Comparison of ENCODE assay signal across 12 cellular contexts in genomic region chr4:148735432-148736155, GRCh38.
DNase-seq lines count a peak whose midpoint lies in the region; ATAC-seq, FAIRE-seq and TF ChIP-seq lines count a peak whose summit lies in the region.
"Had no signal": no experiment of that assay in that cellular context is flagged by ENCODE, and none has a peak within 500 bp of the region (broad histone marks: within the 10 kb centered on the region; RNA-seq: fewer than 3 reads in every experiment).

No MANE protein-coding gene starts in this region.

- H3K9me3 ChIP-seq in CD4-positive, alpha-beta T cell (ENCODE audit: control insufficient read depth, low read length): no peaks in the 10 kb centered on the region
- H3K9me3 ChIP-seq: stomach had no signal

- CTCF ChIA-PET in CD4-positive, alpha-beta T cell (lab: Charles Lee): no interaction called here

- H3K9me3 Mint-ChIP-seq in progenitor cell of endocrine pancreas (ENCODE audit: low read depth): no peaks in the 10 kb centered on the region
- H3K9me3 Mint-ChIP-seq in CD4-positive, alpha-beta T cell: peaks cover 2% of the 10 kb centered on the region

- DNase-seq in stimulated activated CD4-positive, alpha-beta T cell treated with anti-CD3 and anti-CD28 coated beads, Interleukin-15, amount 100 ng/mL, for 48 hours (ENCODE audit: low read depth in 2 of 2): peak; percentile 1 to 2
- no peak for DNase-seq in stimulated activated CD4-positive, alpha-beta T cell treated with anti-CD3 and anti-CD28 coated beads, Interleukin-4, amount 100 ng/mL, for 4 hours
- DNase-seq in HT1080 (ENCODE audit: low read depth) (peak; percentile 32), urothelium cell line (ENCODE audit: low spot score) (peak; percentile 16), progenitor cell of endocrine pancreas (ENCODE audit: low spot score, unreplicated experiment) (no peak)
- no peak for DNase-seq in CD4-positive, alpha-beta T cell
- DNase-seq: aorta, midbrain, stomach had no signal

- no peaks in the 10 kb centered on the region for H3K27me3 ChIP-seq in CD4-positive, alpha-beta T cell (ENCODE audit: control insufficient read depth, insufficient read depth, low read length)
- H3K27me3 ChIP-seq: stomach had no signal

- no peak overlapping the region for H3K27ac ChIP-seq in CD4-positive, alpha-beta T cell (ENCODE audit: low read depth, low read length)
- H3K27ac ChIP-seq: stomach had no signal

- TF ChIP-seq CTCF in progenitor cell of endocrine pancreas (IDR thresholded peaks at IDR 0.05; ENCODE audit: unreplicated experiment): no peak
- TF ChIP-seq CTCF in CD4-positive, alpha-beta T cell (IDR thresholded peaks at IDR 0.05): no peak

- peaks cover 3% of the 10 kb centered on the region for H3K4me1 Mint-ChIP-seq in progenitor cell of endocrine pancreas (ENCODE audit: low read depth)
- no peaks in the 10 kb centered on the region for H3K4me1 Mint-ChIP-seq in CD4-positive, alpha-beta T cell (ENCODE audit: low read depth)

- intact Hi-C loops in CD4-positive, alpha-beta T cell (cut with DNase I, micrococcal nuclease): no loop called here

- no peaks in the 10 kb centered on the region for H3K27me3 Mint-ChIP-seq in progenitor cell of endocrine pancreas
- H3K27me3 Mint-ChIP-seq in CD4-positive, alpha-beta T cell: no peaks in the 10 kb centered on the region

- no peak overlapping the region for H3K27ac Mint-ChIP-seq in progenitor cell of endocrine pancreas
- no peak overlapping the region for H3K27ac Mint-ChIP-seq in CD4-positive, alpha-beta T cell

- peak; percentile 67 for ATAC-seq in HG02623 (IDR thresholded peaks at IDR 0.05; ENCODE audit: unreplicated experiment)
- ATAC-seq in GM18873 (IDR thresholded peaks at IDR 0.05; ENCODE audit: low FRiP score, unreplicated experiment): no peak
- ATAC-seq in CD4-positive, alpha-beta T cell (ENCODE audit: poor library complexity): no peak

- H3K4me3 Mint-ChIP-seq in progenitor cell of endocrine pancreas (ENCODE audit: low read depth): no peak overlapping the region
- H3K4me3 Mint-ChIP-seq in CD4-positive, alpha-beta T cell: no peak overlapping the region

- FAIRE-seq in urothelium cell line (lab: Jason Lieb, UNC): no peak
- FAIRE-seq: RCC 7860 had no signal

- POLR2A ChIA-PET in CD4-positive, alpha-beta T cell (lab: Charles Lee): no interaction called here

- no peaks in the 10 kb centered on the region for H3K36me3 Mint-ChIP-seq in progenitor cell of endocrine pancreas (ENCODE audit: insufficient read depth)
- no peaks in the 10 kb centered on the region for H3K36me3 Mint-ChIP-seq in CD4-positive, alpha-beta T cell (ENCODE audit: low read depth)

Comparison
In these comparisons a context has a peak if more than half of its experiments do, and no peak if none do; other contexts are left out.
1. DNase-seq: peak in stimulated activated CD4-positive, alpha-beta T cell treated with anti-CD3 and anti-CD28 coated beads, Interleukin-15, amount 100 ng/mL, for 48 hours (2 of 2), HT1080 (single experiment) and urothelium cell line (single experiment); none in stimulated activated CD4-positive, alpha-beta T cell treated with anti-CD3 and anti-CD28 coated beads, Interleukin-4, amount 100 ng/mL, for 4 hours (0 of 2), progenitor cell of endocrine pancreas (single experiment) and CD4-positive, alpha-beta T cell (0 of 10).